ENCODE assay signal across 9 cellular contexts in the genomic region with DNA sequence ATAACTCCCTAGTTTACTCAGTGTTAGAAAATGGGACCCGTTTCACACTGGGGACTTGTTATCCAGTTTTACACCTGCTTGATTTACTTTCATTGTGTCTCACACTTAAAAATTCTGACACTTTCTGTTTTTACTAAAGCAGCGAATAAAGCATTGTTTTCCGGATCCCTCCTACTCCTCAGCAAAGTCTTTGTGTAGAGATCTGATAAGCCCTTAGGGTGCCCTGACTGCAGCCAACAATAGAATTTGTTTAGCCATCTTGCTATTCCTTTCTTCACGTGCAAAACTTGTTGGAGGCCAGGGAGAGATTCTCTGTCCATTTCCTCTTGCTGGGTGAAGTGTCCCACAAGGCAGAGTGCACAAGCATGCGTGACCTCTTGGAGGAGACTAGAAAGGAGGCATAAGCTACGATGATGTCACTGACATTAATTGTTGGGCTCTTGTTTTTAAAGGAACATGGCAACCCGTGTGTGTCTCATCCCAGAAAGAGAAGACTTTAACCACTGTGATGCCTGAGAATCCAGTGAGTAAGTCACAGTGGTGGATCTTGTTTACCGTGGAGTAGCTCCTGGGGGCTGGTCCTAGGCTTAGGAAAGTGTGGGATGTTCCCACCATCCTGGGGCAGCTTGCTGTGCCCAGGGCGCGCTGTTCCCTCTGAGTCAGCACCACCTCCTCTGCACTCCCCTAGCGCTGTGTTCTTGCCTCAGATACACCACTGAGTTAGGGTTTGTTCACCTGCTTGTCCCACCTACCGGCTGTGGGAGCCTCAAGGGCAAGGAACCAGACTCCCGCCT.
A peak's percentile ranks its signal among the peaks of the same experiment; 100 is the strongest.
DNase-seq lines count a peak whose midpoint lies in the region; ATAC-seq and TF ChIP-seq lines count a peak whose summit lies in the region.
"Had no signal": no experiment of that assay in that cellular context is flagged by ENCODE, and none has a peak within 500 bp of the region (broad histone marks: within the 10 kb centered on the region; RNA-seq: fewer than 3 reads in every experiment).

No MANE protein-coding gene starts in this region.

- H3K4me1 Mint-ChIP-seq in stimulated activated memory B cell treated with anti-CD40 and anti-IgM and Interleukin-4, amounts not matched to agents 10 μg/mL and 1 μg/mL and 100 μg/mL, for 72 hours = peaks cover 5% of the 10 kb centered on the region

- peak; percentile 89 for ATAC-seq in SK-N-SH treated with all-trans-retinoic acid at 6 μM for 48 hours
- ATAC-seq in GM19351 (IDR thresholded peaks at IDR 0.05; ENCODE audit: unreplicated experiment) = no peak
- ATAC-seq in stimulated activated memory B cell treated with anti-CD40 and anti-IgM and Interleukin-4, amounts not matched to agents 10 μg/mL and 1 μg/mL and 100 μg/mL, for 72 hours = no peak

- DNase-seq in ELR (ENCODE audit: low read depth) (peak; percentile 91), fibroblast of the conjunctiva (ENCODE audit: low read depth) (peak; percentile 26), skeletal muscle cell (ENCODE audit: low read depth) (peak; percentile 97), ecto neural progenitor cell (ENCODE audit: low spot score) (no peak)
- no peak for DNase-seq in activated CD4-positive, alpha-beta T cell treated with anti-CD3 and anti-CD28 coated beads for 4 hours
- DNase-seq: amniotic stem cell had no signal

- H3K4me3 ChIP-seq in skeletal muscle cell (ENCODE audit: low read depth, low read length) = no peak overlapping the region

- H3K36me3 Mint-ChIP-seq in stimulated activated memory B cell treated with anti-CD40 and anti-IgM and Interleukin-4, amounts not matched to agents 10 μg/mL and 1 μg/mL and 100 μg/mL, for 72 hours = no peaks in the 10 kb centered on the region

- H3K4me3 Mint-ChIP-seq in stimulated activated memory B cell treated with anti-CD40 and anti-IgM and Interleukin-4, amounts not matched to agents 10 μg/mL and 1 μg/mL and 100 μg/mL, for 72 hours = no peak overlapping the region

- H3K9me3 Mint-ChIP-seq in stimulated activated memory B cell treated with anti-CD40 and anti-IgM and Interleukin-4, amounts not matched to agents 10 μg/mL and 1 μg/mL and 100 μg/mL, for 72 hours = no peaks in the 10 kb centered on the region

- H3K27me3 Mint-ChIP-seq in stimulated activated memory B cell treated with anti-CD40 and anti-IgM and Interleukin-4, amounts not matched to agents 10 μg/mL and 1 μg/mL and 100 μg/mL, for 72 hours = peaks cover 18% of the 10 kb centered on the region

- H3K27ac Mint-ChIP-seq in stimulated activated memory B cell treated with anti-CD40 and anti-IgM and Interleukin-4, amounts not matched to agents 10 μg/mL and 1 μg/mL and 100 μg/mL, for 72 hours = no peak overlapping the region

TF ChIP-seq in SK-N-SH treated with all-trans-retinoic acid at 6 μM for 48 hours, 23 proteins besides CTCF, POLR2A, EP300 and RAD21:
- peak; percentile 11; the same call in 1 of the 2 replicates for TF ChIP-seq TOX (CRISPR knock-in tag; IDR thresholded peaks at IDR 0.05; ENCODE audit: borderline replicate concordance)
- 0 out of 2 replicates have a peak, but pooled peaks have one; percentile 6 for TF ChIP-seq ISL1 (CRISPR knock-in tag; IDR thresholded peaks at IDR 0.05)
- no peak for TF ChIP-seq TCF4 (CRISPR knock-in tag; IDR thresholded peaks at IDR 0.05; ENCODE audit: borderline replicate concordance)
- TF ChIP-seq, protein P1, sequence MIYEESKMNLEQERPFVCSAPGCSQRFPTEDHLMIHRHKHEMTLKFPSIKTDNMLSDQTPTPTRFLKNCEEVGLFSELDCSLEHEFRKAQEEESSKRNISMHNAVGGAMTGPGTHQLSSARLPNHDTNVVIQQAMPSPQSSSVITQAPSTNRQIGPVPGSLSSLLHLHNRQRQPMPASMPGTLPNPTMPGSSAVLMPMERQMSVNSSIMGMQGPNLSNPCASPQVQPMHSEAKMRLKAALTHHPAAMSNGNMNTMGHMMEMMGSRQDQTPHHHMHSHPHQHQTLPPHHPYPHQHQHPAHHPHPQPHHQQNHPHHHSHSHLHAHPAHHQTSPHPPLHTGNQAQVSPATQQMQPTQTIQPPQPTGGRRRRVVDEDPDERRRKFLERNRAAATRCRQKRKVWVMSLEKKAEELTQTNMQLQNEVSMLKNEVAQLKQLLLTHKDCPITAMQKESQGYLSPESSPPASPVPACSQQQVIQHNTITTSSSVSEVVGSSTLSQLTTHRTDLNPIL (CRISPR knock-in tag; IDR thresholded peaks at IDR 0.05; ENCODE audit: low read depth) = peak; percentile 65; the same call in 1 of the 2 replicates
- TF ChIP-seq ZNF70 (CRISPR knock-in tag; IDR thresholded peaks at IDR 0.05) = no peak
- no peak for TF ChIP-seq ARNTL (CRISPR knock-in tag; IDR thresholded peaks at IDR 0.05; ENCODE audit: borderline replicate concordance, low read depth)

Comparison
In these comparisons a context has a peak if more than half of its experiments do, and no peak if none do; other contexts are left out.
1. DNase-seq: peak in ELR (single experiment), fibroblast of the conjunctiva (single experiment) and skeletal muscle cell (single experiment); none in ecto neural progenitor cell (single experiment) and activated CD4-positive, alpha-beta T cell treated with anti-CD3 and anti-CD28 coated beads for 4 hours (0 of 2).